ENCODE assay signal across 11 cellular contexts in the genomic region with DNA sequence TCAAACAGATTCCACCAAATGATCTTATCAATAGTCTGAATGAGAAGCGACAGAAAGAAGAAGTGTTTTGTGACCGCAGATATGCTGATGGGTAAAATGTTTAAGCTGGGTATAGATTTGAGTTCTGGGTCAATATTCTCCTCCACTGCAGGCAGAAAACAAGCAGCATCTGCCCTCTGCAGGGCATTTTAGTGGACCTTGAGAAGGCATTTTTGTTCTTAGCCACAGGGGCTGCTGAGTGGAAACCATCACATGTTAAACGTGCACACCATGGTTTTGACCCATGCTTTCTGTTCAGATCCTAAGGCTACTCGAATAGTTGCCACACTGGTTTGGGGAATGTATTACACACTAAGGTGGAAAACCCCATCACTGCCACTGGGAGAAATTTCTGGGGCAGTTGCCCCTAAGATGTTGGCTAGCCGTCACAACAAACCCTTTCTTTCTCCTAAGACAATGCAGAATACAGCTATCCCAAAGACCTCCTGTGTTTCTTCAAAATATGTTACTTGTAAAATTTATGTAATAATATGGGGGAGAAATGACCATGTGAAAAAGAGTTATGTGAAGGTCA. TPM values are rescaled to one million over a fixed set of nuclear protein-coding genes. Genes with fewer than 3 reads are reported as not detected.
DNase-seq lines count a peak whose midpoint lies in the region; ATAC-seq and TF ChIP-seq lines count a peak whose summit lies in the region.
"Had no signal": no experiment of that assay in that cellular context is flagged by ENCODE, and none has a peak within 500 bp of the region (broad histone marks: within the 10 kb centered on the region; RNA-seq: fewer than 3 reads in every experiment).

No MANE protein-coding gene starts in this region.

- H3K4me3 ChIP-seq in A673 (ENCODE audit: low read depth, low read length, poor library complexity, severe bottlenecking) (peak overlapping the region; percentile 91), GM23338 (no peak overlapping the region)
- H3K4me3 ChIP-seq: adrenal gland had no signal

- H3K4me3 Mint-ChIP-seq in GM23338 = no peak overlapping the region

- no peaks in the 10 kb centered on the region for H4K20me1 ChIP-seq in GM23338 (replicated peaks; ENCODE audit: insufficient read depth)

- no peaks in the 10 kb centered on the region for H3K9me3 ChIP-seq in A673 (ENCODE audit: low read depth, low read length, poor library complexity, severe bottlenecking)
- H3K9me3 ChIP-seq: adrenal gland had no signal

- H3K27ac ChIP-seq in A673 (ENCODE audit: low read depth, low read length, poor library complexity, severe bottlenecking) (no peak overlapping the region), GM23338 (ENCODE audit: low read depth) (no peak overlapping the region)
- H3K27ac ChIP-seq: adrenal gland had no signal

- CTCF ChIA-PET in A673 (lab: Charles Lee) = no interaction called here

- no peaks in the 10 kb centered on the region for H3K9me2 ChIP-seq in GM23338 (ENCODE audit: insufficient read depth)

- H3K4me1 ChIP-seq in A673 (ENCODE audit: insufficient read depth, low read length, poor library complexity, severe bottlenecking) = peaks cover 33% of the 10 kb centered on the region
- H3K4me1 ChIP-seq in GM23338 (ENCODE audit: insufficient read depth) = peaks cover 77% of the 10 kb centered on the region

- H3K27ac Mint-ChIP-seq in GM23338 = no peak overlapping the region

- H3K79me2 ChIP-seq in GM23338 (replicated peaks; ENCODE audit: insufficient read depth) = no peaks in the 10 kb centered on the region

- H3K4me2 ChIP-seq in GM23338 = peak overlapping the region; percentile 17; the same call in 1 of the 2 replicates

- TF ChIP-seq CTCF in A673 (conservative IDR thresholded peaks at IDR 0.05; ENCODE audit: low read depth, low read length) (peak; percentile 49), GM23338 (conservative IDR thresholded peaks at IDR 0.05; ENCODE audit: low read depth in 2 of 2) (peak; percentile 64 to 76)

- intact Hi-C loops in A673 (cut with micrococcal nuclease; ENCODE audit: unreplicated experiment) = loop anchor here (10.0 kb wide), 3 partner anchors 265 to 1375 kb away; no protein-coding TSS in a partner anchor

- no peaks in the 10 kb centered on the region for H3K36me3 Mint-ChIP-seq in GM23338 (ENCODE audit: low read depth)

- peaks cover 13% of the 10 kb centered on the region; the same call in 1 of the 2 replicates for H3F3A ChIP-seq in GM23338 (replicated peaks; ENCODE audit: low read depth)

- peaks cover 54% of the 10 kb centered on the region for H3K4me1 Mint-ChIP-seq in GM23338

- POLR2A ChIA-PET in A673 (lab: Charles Lee; ENCODE audit: low non-redundant PET) = interaction anchor here (0.6 kb wide), 1 partner anchor 262 kb away, joined by 3 read pairs; no protein-coding TSS in a partner anchor

- in situ Hi-C loops in G401 (cut with HindIII; ENCODE audit: low sequenced_read_pairs) = no loop called here

- no TSS peak for BruUV-seq in A673 (replicated peaks; lab: Mats Ljungman, UMichigan)

- H3K27me3 Mint-ChIP-seq in GM23338 (ENCODE audit: insufficient read depth, low read depth, poor library complexity) = peaks cover 90% of the 10 kb centered on the region

- no peaks in the 10 kb centered on the region; the same call in 1 of the 3 replicates for H3K9me3 Mint-ChIP-seq in GM23338

- no peaks in the 10 kb centered on the region for H3K27me3 ChIP-seq in A673 (replicated peaks; ENCODE audit: insufficient read depth, low read depth, low read length, poor library complexity)
- H3K27me3 ChIP-seq in GM23338 (ENCODE audit: insufficient read depth) = peaks cover 99% of the 10 kb centered on the region

- H2AFZ ChIP-seq in GM23338 = no peak overlapping the region

- H3K36me3 ChIP-seq in A673 (ENCODE audit: insufficient read depth, low read length, poor library complexity, severe bottlenecking) (peaks cover 6% of the 10 kb centered on the region), GM23338 (ENCODE audit: insufficient read depth) (no peaks in the 10 kb centered on the region)
- H3K36me3 ChIP-seq: adrenal gland had no signal

- ATAC-seq in GM23338 (no peak), GM18502 (IDR thresholded peaks at IDR 0.05; ENCODE audit: poor library complexity, unreplicated experiment) (no peak), GM21723 (IDR thresholded peaks at IDR 0.05; ENCODE audit: unreplicated experiment) (no peak)

- DNase-seq in A673 (ENCODE audit: low spot score) = peak; percentile 45
- DNase-seq in GM23338 (ENCODE audit: low spot score) = peak; percentile 60
- DNase-seq in RPMI7951 (ENCODE audit: low read depth) = peak; percentile 31
- DNase-seq in globus pallidus (ENCODE audit: low spot score) = peak; percentile 89
- DNase-seq in activated CD8-positive, alpha-beta memory T cell treated with anti-CD3 and anti-CD28 coated beads, Interleukin-2, amount 50 U/mL, for 48 hours = no peak
- no peak for DNase-seq in G401 (ENCODE audit: low spot score)
- DNase-seq: adrenal gland, EL had no signal

TF ChIP-seq in GM23338, 12 proteins besides CTCF, POLR2A, EP300 and RAD21:
- TF ChIP-seq JUNB (IDR thresholded peaks at IDR 0.05; ENCODE audit: unreplicated experiment) (no peak), EZH2 (IDR thresholded peaks at IDR 0.05; ENCODE audit: low read depth, unreplicated experiment) (peak; percentile 25), ZNF114 (CRISPR knock-in tag; IDR thresholded peaks at IDR 0.05) (no peak)

RNA-seq across cellular contexts. Expression of gene POU3F2, which starts 5.5 kb away (rescaled TPM):
- total RNA-seq in A673 (2021) = 22.8 and 25.5 TPM in 2 replicates
- total RNA-seq in GM23338 (2014; rRNA removed; shearing (Covaris generic)) = 0.70 and 0.76 TPM in 2 replicates
- polyA plus RNA-seq in GM23338 (2016; fragmentation: Nextera tagmentation; extraction: Ambion mirVana) = 0.26 and 0.31 TPM in 2 replicates
- 0.29 and 0.36 TPM in 2 replicates for total RNA-seq in RPMI7951 (2014; rRNA removed; shearing (Covaris generic))
- total RNA-seq in G401 (2014; rRNA removed; shearing (Covaris generic)) = not detected in 2 replicates
- total RNA-seq: T-helper 1 cell treated with Interleukin-12 subunit alpha and Interleukin-12 subunit beta and Interleukin-4 antibody, amounts not matched to agents 30 ng/mL and 1 ng/mL, for 36 hours had no signal

Comparison
In these comparisons a context has a peak if more than half of its experiments do, and no peak if none do; other contexts are left out.
1. DNase-seq: peak in A673 (single experiment), GM23338 (single experiment), RPMI7951 (single experiment) and globus pallidus (single experiment); none in activated CD8-positive, alpha-beta memory T cell treated with anti-CD3 and anti-CD28 coated beads, Interleukin-2, amount 50 U/mL, for 48 hours (single experiment) and G401 (single experiment).
2. RNA of gene POU3F2, which starts 5.5 kb away (total RNA-seq): 22.8 to 25.5 TPM in A673; 0.70 to 0.76 TPM in GM23338, 0.29 to 0.36 TPM in RPMI7951 and not detected in G401; every median in the first group is over 10 times any median in the second.